ENCODE assay signal across 8 cellular contexts in genomic region chr2:170973225-170973491, GRCh38. TPM values are rescaled to one million over a fixed set of nuclear protein-coding genes. Genes with fewer than 3 reads are reported as not detected.
A peak's percentile ranks its signal among the peaks of the same experiment; 100 is the strongest.
DNase-seq lines count a peak whose midpoint lies in the region; ATAC-seq and TF ChIP-seq lines count a peak whose summit lies in the region.

No MANE protein-coding gene starts in this region.

- ATAC-seq in PC-3, result no peak
- no peak for ATAC-seq in omental fat pad (ENCODE audit: low FRiP score)

- no peaks in the 10 kb centered on the region for H3K27me3 ChIP-seq in PC-3 (ENCODE audit: low read length)
- no peaks in the 10 kb centered on the region for H3K27me3 ChIP-seq in parathyroid adenoma (ENCODE audit: control insufficient read depth, insufficient read depth, low read length)

- no peaks in the 10 kb centered on the region for H4K20me1 ChIP-seq in PC-3 (ENCODE audit: low read length)

- H3K27ac ChIP-seq in PC-3 (ENCODE audit: low read length), result no peak overlapping the region
- no peak overlapping the region for H3K27ac ChIP-seq in parathyroid adenoma

- TF ChIP-seq CTCF in PC-3 (conservative IDR thresholded peaks at IDR 0.05; ENCODE audit: low read depth, low read length), result no peak
- no peak for TF ChIP-seq CTCF in epithelial cell of esophagus (IDR thresholded peaks at IDR 0.05; ENCODE audit: insufficient read depth, low read depth, low read length, missing control alignments)
- no peak for TF ChIP-seq CTCF in parathyroid adenoma (IDR thresholded peaks at IDR 0.05)
- TF ChIP-seq CTCF in omental fat pad (IDR thresholded peaks at IDR 0.05), result no peak

- intact Hi-C loops in PC-3 (cut with micrococcal nuclease), result loop anchor here (1.0 to 5.0 kb wide), 5 partner anchors 114 to 474 kb away; partner anchors contain the start of genes DCAF17 and METTL8

- no peaks in the 10 kb centered on the region for H3K9me2 ChIP-seq in PC-3 (replicated peaks; ENCODE audit: low read length)

- H3K4me1 ChIP-seq in ES-I3 (ENCODE audit: insufficient read depth, low read length) (peaks cover 5% of the 10 kb centered on the region; the same call in 1 of the 2 replicates), PC-3 (ENCODE audit: insufficient read depth, low read length) (peaks cover 12% of the 10 kb centered on the region), parathyroid adenoma (peaks cover 2% of the 10 kb centered on the region)

- BruUV-seq in PC-3 (replicated peaks; lab: Mats Ljungman, UMichigan), result no TSS peak

- H3K4me2 ChIP-seq in PC-3 (ENCODE audit: low read length), result peak overlapping the region; percentile 97
- H3K4me2 ChIP-seq in parathyroid adenoma (ENCODE audit: low read length), result peak overlapping the region; percentile 93

- H2AFZ ChIP-seq in PC-3 (ENCODE audit: low read length) (peak overlapping the region; percentile 100), parathyroid adenoma (peak overlapping the region; percentile 100)

- H3K4me3 ChIP-seq in PC-3 (ENCODE audit: low read length) (peak overlapping the region; percentile 89), epithelial cell of esophagus (ENCODE audit: low read length) (peak overlapping the region; percentile 42), parathyroid adenoma (ENCODE audit: low read depth, low read length) (peak overlapping the region; percentile 41)

- H3K36me3 ChIP-seq in ES-I3 (ENCODE audit: insufficient read depth, low read length) (no peaks in the 10 kb centered on the region), PC-3 (ENCODE audit: low read depth, low read length) (no peaks in the 10 kb centered on the region), parathyroid adenoma (ENCODE audit: control insufficient read depth, insufficient read depth, low read length) (no peaks in the 10 kb centered on the region)

- H3F3A ChIP-seq in PC-3 (ENCODE audit: low read length, unreplicated experiment), result no peaks in the 10 kb centered on the region

- no peaks in the 10 kb centered on the region for H3K79me2 ChIP-seq in PC-3 (ENCODE audit: low read length)
- H3K79me2 ChIP-seq in parathyroid adenoma, result no peaks in the 10 kb centered on the region

- CTCF ChIA-PET in PC-3 (lab: Charles Lee), result interaction anchor here (0.6 to 1.5 kb wide), 3 partner anchors 44 to 443 kb away, joined by 3 to 5 read pairs (median 4); partner anchors contain the start of gene GORASP2

- POLR2A ChIA-PET in PC-3 (lab: Charles Lee; ENCODE audit: unreplicated experiment), result interaction anchor here (0.5 kb wide), 1 partner anchor 10 kb away, joined by 4 read pairs; no protein-coding TSS in a partner anchor

- H3K9ac ChIP-seq in ES-I3 (ENCODE audit: low read depth, low read length) (peak overlapping the region; percentile 30; the same call in 1 of the 2 replicates), PC-3 (ENCODE audit: low read length) (peak overlapping the region; percentile 91), parathyroid adenoma (no peak overlapping the region)

- H3K9me3 ChIP-seq in ES-I3 (ENCODE audit: control insufficient read depth, insufficient read depth, low read length) (no peaks in the 10 kb centered on the region), PC-3 (ENCODE audit: low read length) (no peaks in the 10 kb centered on the region), parathyroid adenoma (ENCODE audit: control insufficient read depth, low read length) (no peaks in the 10 kb centered on the region)

- DNase-seq in PC-3 (no peak), epithelial cell of esophagus (ENCODE audit: low read depth) (no peak), amniotic stem cell (lab: John Stamatoyannopoulos, UW) (no peak), NCI-H1694 treated with DMSO at 0.1 percent for 48 hours (lab: John Stamatoyannopoulos, UW) (no peak), omental fat pad (ENCODE audit: low spot score) (no peak)
- DNase-seq in activated CD4-positive, alpha-beta T cell treated with anti-CD3 and anti-CD28 coated beads for 48 hours, result no peak

RNA-seq across cellular contexts. Expression of gene GORASP2, which starts 44.1 kb away (rescaled TPM):
- total RNA-seq in PC-3 (2014; rRNA removed) (44.5 and 67.3 TPM in 2 replicates), omental fat pad (10 to 100 TPM; 42.7 to 50.5 (median 46.1) TPM)
